27 cellular contexts compared by ENCODE assay signal in the genomic region with DNA sequence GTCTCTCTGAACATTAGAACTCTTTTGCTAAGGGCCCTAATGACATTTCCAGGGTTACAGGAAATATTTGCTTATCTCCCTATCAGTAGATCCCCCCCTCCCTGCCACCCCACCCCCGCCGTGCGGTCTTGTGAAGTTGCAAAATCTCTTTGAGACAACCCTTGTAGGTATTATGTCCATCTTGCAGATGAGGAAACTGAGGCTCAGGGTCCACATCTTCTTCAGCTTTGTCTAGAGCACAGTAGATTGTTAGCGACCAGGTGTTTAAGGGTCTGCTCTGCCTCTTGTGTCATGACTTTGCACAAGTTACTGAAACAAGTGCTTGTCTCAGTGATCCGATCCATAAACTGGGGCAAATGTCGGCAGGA.
"Had no signal": no experiment of that assay in that cellular context is flagged by ENCODE, and none has a peak within 500 bp of the region (broad histone marks: within the 10 kb centered on the region; RNA-seq: fewer than 3 reads in every experiment).

No MANE protein-coding gene starts in this region.

- H3K27ac Mint-ChIP-seq: activated CD8-positive, alpha-beta T cell treated with anti-CD3 and anti-CD28 coated beads for 36 hours; activated naive CD4-positive, alpha-beta T cell treated with anti-CD3 and anti-CD28 coated beads, Interleukin-2, amount 10 ng/mL, durations not matched to agents 7 days and 5 days; activated naive CD8-positive, alpha-beta T cell treated with anti-CD3 and anti-CD28 coated beads for 36 hours; activated T-cell treated with anti-CD3 and anti-CD28 coated beads, Interleukin-2, amount 50 U/mL, for 72 hours; activated T-helper 2 cell treated with anti-CD3 and anti-CD28 coated beads, Interferon-gamma antibody, Interleukin-2, Interleukin-4, amounts not matched to agents 10 μg/mL and 5 μg/mL and 100 μg/mL, durations not matched to agents 14 hours and 24 hours and 36 hours; IgD-negative memory B cell; T-cell had no signal

- H3K4me1 ChIP-seq: breast epithelium had no signal

- DNase-seq: activated CD4-positive, alpha-beta T cell treated with anti-CD3 and anti-CD28 coated beads for 4 hours; activated CD8-positive, alpha-beta memory T cell treated with anti-CD3 and anti-CD28 coated beads, Interleukin-2, amount 50 U/mL, for 4 hours; activated CD8-positive, alpha-beta T cell treated with anti-CD3 and anti-CD28 coated beads for 36 hours; activated gamma-delta T cell treated with Interleukin-2 at 50 U/mL for 16 hours; activated naive CD4-positive, alpha-beta T cell treated with anti-CD3 and anti-CD28 coated beads, Interleukin-2, amount 10 ng/mL, durations not matched to agents 7 days and 5 days; activated naive CD8-positive, alpha-beta T cell treated with anti-CD3 and anti-CD28 coated beads for 36 hours; activated T-cell treated with anti-CD3 and anti-CD28 coated beads, Interleukin-2, amount 50 U/mL, for 72 hours; anterior cingulate cortex; caudate nucleus; MG63; NCI-H1092 treated with DMSO at 0.1 percent for 48 hours; NCI-H1417 treated with DMSO at 0.1 percent for 48 hours; NCI-H1694 treated with DMSO at 0.1 percent for 48 hours; NCI-H2081; NCI-H510A treated with DMSO at 0.1 percent for 48 hours; NCI-H69; NK-92 treated with Interleukin-12 subunit alpha and Interleukin-12 subunit beta, amount 100 ng/mL, for 24 hours; PC-3; T-cell; T-helper 2 cell; T1000 had no signal

- ATAC-seq: activated CD4-positive, CD25-positive, alpha-beta regulatory T cell treated with anti-CD3 and anti-CD28 coated beads, Interleukin-2, amount 50 U/mL, for 24 hours; activated CD8-positive, alpha-beta T cell treated with anti-CD3 and anti-CD28 coated beads for 36 hours; activated T-cell treated with anti-CD3 and anti-CD28 coated beads, Interleukin-2, amount 50 U/mL, for 72 hours; PC-3; T-cell had no signal

- H3K4me3 ChIP-seq: breast epithelium, MG63, SK-N-MC had no signal

- H3K9ac ChIP-seq: KMS-11 had no signal

- H3K27me3 ChIP-seq: breast epithelium, MG63 had no signal

- H3K27ac ChIP-seq: breast epithelium, KMS-11, SK-N-MC had no signal

- H3K4me1 Mint-ChIP-seq: activated naive CD4-positive, alpha-beta T cell treated with anti-CD3 and anti-CD28 coated beads, Interleukin-2, amount 10 ng/mL, durations not matched to agents 7 days and 5 days; activated naive CD8-positive, alpha-beta T cell treated with anti-CD3 and anti-CD28 coated beads for 36 hours; IgD-negative memory B cell had no signal

- H3K4me3 Mint-ChIP-seq: activated CD8-positive, alpha-beta T cell treated with anti-CD3 and anti-CD28 coated beads for 36 hours; activated naive CD4-positive, alpha-beta T cell treated with anti-CD3 and anti-CD28 coated beads, Interleukin-2, amount 10 ng/mL, durations not matched to agents 7 days and 5 days; activated naive CD8-positive, alpha-beta T cell treated with anti-CD3 and anti-CD28 coated beads for 36 hours; activated T-cell treated with anti-CD3 and anti-CD28 coated beads, Interleukin-2, amount 50 U/mL, for 72 hours; IgD-negative memory B cell; T-cell had no signal

- H3K4me2 ChIP-seq: KMS-11 had no signal

- H3K27me3 Mint-ChIP-seq: activated naive CD4-positive, alpha-beta T cell treated with anti-CD3 and anti-CD28 coated beads, Interleukin-2, amount 10 ng/mL, durations not matched to agents 7 days and 5 days; IgD-negative memory B cell had no signal

- H3K36me3 ChIP-seq: breast epithelium, MG63 had no signal

- H3K9me3 Mint-ChIP-seq: activated CD8-positive, alpha-beta T cell treated with anti-CD3 and anti-CD28 coated beads for 36 hours; activated naive CD4-positive, alpha-beta T cell treated with anti-CD3 and anti-CD28 coated beads, Interleukin-2, amount 10 ng/mL, durations not matched to agents 7 days and 5 days; activated naive CD8-positive, alpha-beta T cell treated with anti-CD3 and anti-CD28 coated beads for 36 hours; activated T-helper 2 cell treated with anti-CD3 and anti-CD28 coated beads, Interferon-gamma antibody, Interleukin-2, Interleukin-4, amounts not matched to agents 10 μg/mL and 5 μg/mL and 100 μg/mL, durations not matched to agents 14 hours and 24 hours and 36 hours; T-cell had no signal

- H3K36me3 Mint-ChIP-seq: activated naive CD4-positive, alpha-beta T cell treated with anti-CD3 and anti-CD28 coated beads, Interleukin-2, amount 10 ng/mL, durations not matched to agents 7 days and 5 days; activated naive CD8-positive, alpha-beta T cell treated with anti-CD3 and anti-CD28 coated beads for 36 hours; IgD-negative memory B cell; T-cell had no signal

- H3K9me3 ChIP-seq: breast epithelium, MG63 had no signal
